ENCODE assay signal across 9 cellular contexts in the genomic region with DNA sequence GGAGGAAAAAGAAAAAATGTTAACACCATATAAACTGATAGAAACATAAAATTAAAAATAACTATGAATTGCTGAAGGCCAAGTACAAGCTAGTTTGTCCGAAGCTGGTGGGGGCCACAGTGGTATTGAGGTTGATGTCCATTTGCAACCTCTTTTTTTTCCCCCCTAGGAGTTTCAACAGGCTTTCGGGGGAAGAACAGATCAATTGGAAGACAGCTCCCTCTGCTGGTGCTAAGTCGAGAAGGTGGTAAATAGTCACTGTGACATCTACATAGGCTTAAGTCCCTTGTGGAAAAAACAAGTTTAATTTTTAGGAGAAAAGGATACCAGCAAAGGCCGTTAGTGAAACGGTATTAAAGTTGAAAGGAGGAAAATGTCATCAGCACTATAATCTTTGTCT.
DNase-seq lines count a peak whose midpoint lies in the region; ATAC-seq and TF ChIP-seq lines count a peak whose summit lies in the region.
"Had no signal": no experiment of that assay in that cellular context is flagged by ENCODE, and none has a peak within 500 bp of the region (broad histone marks: within the 10 kb centered on the region; RNA-seq: fewer than 3 reads in every experiment).

No MANE protein-coding gene starts in this region.

- no peaks in the 10 kb centered on the region for H3K4me1 ChIP-seq in Peyer's patch

- DNase-seq in activated CD4-positive, alpha-beta T cell treated with anti-CD3 and anti-CD28 coated beads for 36 hours, result peak; percentile 37
- no peak for DNase-seq in activated CD4-positive, alpha-beta T cell treated with anti-CD3 and anti-CD28 coated beads for 1 hour
- DNase-seq in Peyer's patch (peak in 2 of 3 donors; percentile 39 to 63), midbrain (lab: John Stamatoyannopoulos, UW) (peak; percentile 41), NCI-H226 (no peak)
- peak; percentile 30 for DNase-seq in central memory CD4-positive, alpha-beta T cell
- DNase-seq: activated naive CD8-positive, alpha-beta T cell treated with anti-CD3 and anti-CD28 coated beads, Interleukin-2, amount 10 ng/mL, durations not matched to agents 7 days and 5 days had no signal

- no peak overlapping the region for H3K27ac ChIP-seq in Peyer's patch

- intact Hi-C loops in activated CD4-positive, alpha-beta T cell treated with anti-CD3 and anti-CD28 coated beads for 36 hours (cut with DNase I, micrococcal nuclease), result loop anchor here (1.0 to 2.0 kb wide), 2 partner anchors 205 kb away; no protein-coding TSS in a partner anchor

- H3K9me3 ChIP-seq in Peyer's patch, result no peaks in the 10 kb centered on the region

- H3K4me1 Mint-ChIP-seq in activated CD4-positive, alpha-beta T cell treated with anti-CD3 and anti-CD28 coated beads for 36 hours, result peaks cover 8% of the 10 kb centered on the region

- H3K27ac Mint-ChIP-seq in activated CD4-positive, alpha-beta T cell treated with anti-CD3 and anti-CD28 coated beads for 36 hours, result no peak overlapping the region
- H3K27ac Mint-ChIP-seq: activated naive CD8-positive, alpha-beta T cell treated with anti-CD3 and anti-CD28 coated beads, Interleukin-2, amount 10 ng/mL, durations not matched to agents 7 days and 5 days had no signal

- no peak for ATAC-seq in activated CD4-positive, alpha-beta T cell treated with anti-CD3 and anti-CD28 coated beads for 36 hours
- ATAC-seq in HG03354 (IDR thresholded peaks at IDR 0.05; ENCODE audit: poor library complexity, severe bottlenecking, unreplicated experiment), result peak; percentile 55
- no peak for ATAC-seq in GM21515 (IDR thresholded peaks at IDR 0.05; ENCODE audit: unreplicated experiment)

- no peaks in the 10 kb centered on the region for H3K36me3 ChIP-seq in Peyer's patch

- CTCF ChIA-PET in activated CD4-positive, alpha-beta T cell treated with anti-CD3 and anti-CD28 coated beads for 36 hours (lab: Charles Lee), result interaction anchor here (0.5 to 3.5 kb wide), 10 partner anchors 11 to 357 kb away, joined by 3 to 21 read pairs (median 4); no protein-coding TSS in a partner anchor

- TF ChIP-seq CTCF in Peyer's patch (IDR thresholded peaks at IDR 0.05), result peak in 4 of 6 experiments; percentile 11 to 38 (median 25)

- no peak for TF ChIP-seq POLR2A in Peyer's patch (IDR thresholded peaks at IDR 0.05)

- H3K36me3 Mint-ChIP-seq in activated CD4-positive, alpha-beta T cell treated with anti-CD3 and anti-CD28 coated beads for 36 hours (ENCODE audit: low read depth), result no peaks in the 10 kb centered on the region
- H3K36me3 Mint-ChIP-seq: activated naive CD8-positive, alpha-beta T cell treated with anti-CD3 and anti-CD28 coated beads, Interleukin-2, amount 10 ng/mL, durations not matched to agents 7 days and 5 days had no signal

- POLR2A ChIA-PET in activated CD4-positive, alpha-beta T cell treated with anti-CD3 and anti-CD28 coated beads for 36 hours (lab: Charles Lee), result no interaction called here

- no peaks in the 10 kb centered on the region for H3K9me3 Mint-ChIP-seq in activated CD4-positive, alpha-beta T cell treated with anti-CD3 and anti-CD28 coated beads for 36 hours (ENCODE audit: low read depth)
- H3K9me3 Mint-ChIP-seq: activated naive CD8-positive, alpha-beta T cell treated with anti-CD3 and anti-CD28 coated beads, Interleukin-2, amount 10 ng/mL, durations not matched to agents 7 days and 5 days had no signal

- no peaks in the 10 kb centered on the region for H3K27me3 ChIP-seq in Peyer's patch

- H3K4me3 ChIP-seq in Peyer's patch, result no peak overlapping the region

- no peak overlapping the region for H3K4me3 Mint-ChIP-seq in activated CD4-positive, alpha-beta T cell treated with anti-CD3 and anti-CD28 coated beads for 36 hours
- H3K4me3 Mint-ChIP-seq: activated naive CD8-positive, alpha-beta T cell treated with anti-CD3 and anti-CD28 coated beads, Interleukin-2, amount 10 ng/mL, durations not matched to agents 7 days and 5 days had no signal

- no peaks in the 10 kb centered on the region for H3K27me3 Mint-ChIP-seq in activated CD4-positive, alpha-beta T cell treated with anti-CD3 and anti-CD28 coated beads for 36 hours

Comparison
In these comparisons a context has a peak if more than half of its experiments do, and no peak if none do; other contexts are left out.
1. DNase-seq: peak in activated CD4-positive, alpha-beta T cell treated with anti-CD3 and anti-CD28 coated beads for 36 hours (single experiment), Peyer's patch (2 of 3), central memory CD4-positive, alpha-beta T cell (single experiment) and midbrain (single experiment); none in activated CD4-positive, alpha-beta T cell treated with anti-CD3 and anti-CD28 coated beads for 1 hour (single experiment) and NCI-H226 (single experiment).